In the genomic region with DNA sequence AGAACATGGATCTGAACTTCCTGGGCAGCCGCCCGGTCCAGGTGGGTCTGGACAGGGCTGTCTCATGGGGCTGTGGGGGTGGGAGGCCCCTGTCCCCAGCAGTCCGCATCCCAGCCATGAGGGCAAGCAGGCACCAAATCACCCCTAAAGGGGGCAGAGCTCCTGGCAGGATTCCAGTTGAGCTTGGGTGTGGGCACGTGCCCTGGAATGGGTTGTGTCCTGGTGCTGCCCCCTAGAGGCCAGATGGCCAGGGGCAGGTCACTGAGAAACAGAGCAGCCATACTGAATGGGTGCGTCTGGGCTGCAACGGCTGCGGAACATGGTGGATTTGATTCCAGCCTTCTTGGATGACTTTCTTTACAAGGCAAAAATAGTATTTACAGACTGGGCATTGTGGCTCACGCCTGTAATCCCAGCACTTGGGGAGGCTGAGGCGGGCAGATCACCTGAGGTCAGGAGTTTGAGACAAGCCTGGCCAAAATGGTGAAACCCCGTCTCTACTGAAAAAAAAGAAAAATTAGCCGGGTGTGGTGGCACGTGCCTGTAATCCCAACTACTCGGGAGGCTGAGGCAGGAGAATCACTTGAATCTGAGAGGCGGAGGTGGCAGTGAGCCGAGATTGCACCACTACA, we compare ENCODE assay signal across 8 cellular contexts. TPM values are rescaled to one million over a fixed set of nuclear protein-coding genes. Genes with fewer than 3 reads are reported as not detected.
A peak's percentile ranks its signal among the peaks of the same experiment; 100 is the strongest.
DNase-seq lines count a peak whose midpoint lies in the region; ATAC-seq and TF ChIP-seq lines count a peak whose summit lies in the region.
"Not testable (repeated sequence)": the region's sequence is repeated elsewhere in the genome, so short reads cannot be mapped to it uniquely, and the experiment has no call there.

No MANE protein-coding gene starts in this region.

- DNase-seq in COLO829 (ENCODE audit: low spot score) (peak; percentile 86), NCI-H69 (lab: John Stamatoyannopoulos, UW) (peak; percentile 89), WERI-Rb-1 (peak; percentile 75), foreskin melanocyte (peak; percentile 59), neural crest cell (ENCODE audit: low read depth, low spot score) (peak; percentile 52)
- peak; percentile 43 for DNase-seq in activated naive CD8-positive, alpha-beta T cell treated with anti-CD3 and anti-CD28 coated beads, Interleukin-2, amount 50 U/mL, for 16 hours (ENCODE audit: low read depth, low spot score)
- DNase-seq in stimulated activated CD8-positive, alpha-beta memory T cell treated with anti-CD3 and anti-CD28 coated beads, Interleukin-7, amount 100 ng/mL, for 24 hours (ENCODE audit: low read depth): peak; percentile 64

- ATAC-seq in HG02885 (IDR thresholded peaks at IDR 0.05; ENCODE audit: poor library complexity, unreplicated experiment): peak; percentile 43

- H3K27me3 Mint-ChIP-seq in neural crest cell (ENCODE audit: low read depth): not testable (repeated sequence)

- peaks cover 40% of the 10 kb centered on the region for H3K36me3 ChIP-seq in WERI-Rb-1

- not testable (repeated sequence) for H3K27ac ChIP-seq in WERI-Rb-1

- TF ChIP-seq CTCF in WERI-Rb-1 (IDR thresholded peaks at IDR 0.05; ENCODE audit: low read depth, low read length) (peak; percentile 89), neural crest cell (conservative IDR thresholded peaks at IDR 0.05) (peak; percentile 75)

- not testable (repeated sequence) for H3K27me3 ChIP-seq in WERI-Rb-1 (ENCODE audit: insufficient read depth, low read depth, severe bottlenecking)

- not testable (repeated sequence) for H3K4me3 Mint-ChIP-seq in neural crest cell

- H3K27ac Mint-ChIP-seq in neural crest cell (ENCODE audit: unreplicated experiment): not testable (repeated sequence)

- H3K9me3 ChIP-seq in WERI-Rb-1 (ENCODE audit: severe bottlenecking): not testable (repeated sequence)

- H3K4me1 Mint-ChIP-seq in neural crest cell: not testable (repeated sequence)

- peaks cover 13% of the 10 kb centered on the region for H3K36me3 Mint-ChIP-seq in neural crest cell (ENCODE audit: low read depth)

- not testable (repeated sequence) for H3K4me3 ChIP-seq in WERI-Rb-1 (ENCODE audit: low read depth, low read length)

- H3K9me3 Mint-ChIP-seq in neural crest cell: not testable (repeated sequence)

RNA-seq across cellular contexts. Expression of a gene that starts 25.9 kb away (rescaled TPM):
- 79.7 and 83.1 TPM in 2 replicates for total RNA-seq in neural crest cell

RNA-seq across cellular contexts. Expression of a gene that starts 35.9 kb away (rescaled TPM):
- total RNA-seq in neural crest cell: 14.8 and 17.6 TPM in 2 replicates

RNA-seq across cellular contexts. Expression of a gene that starts 42.8 kb away (rescaled TPM):
- 36.8 and 37.8 TPM in 2 replicates for total RNA-seq in neural crest cell
